In the genomic region with DNA sequence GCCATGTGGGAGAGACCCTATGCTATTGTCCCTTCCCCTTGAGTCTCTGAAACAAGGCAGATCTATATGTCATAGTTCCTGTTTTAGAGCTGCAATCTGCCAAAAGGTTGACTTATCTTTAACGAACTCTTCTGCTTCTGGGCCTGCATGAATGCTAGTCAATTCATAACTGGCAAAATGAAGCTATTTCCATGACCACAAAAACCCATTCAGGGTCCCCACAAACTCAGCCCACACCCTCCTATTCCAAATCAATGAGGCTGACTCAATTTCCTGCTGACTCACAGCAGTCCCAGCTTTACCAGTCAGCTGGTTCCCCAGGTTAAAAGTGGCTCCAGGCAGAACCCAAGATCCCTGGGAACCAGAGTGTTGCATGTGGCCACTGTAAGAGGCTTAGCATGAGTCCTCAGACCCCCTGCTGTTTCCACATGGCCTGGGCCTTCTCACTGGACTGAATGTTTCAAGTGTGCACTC, we compare ENCODE assay signal across 8 cellular contexts. TPM values are rescaled to one million over a fixed set of nuclear protein-coding genes. Genes with fewer than 3 reads are reported as not detected.
DNase-seq lines count a peak whose midpoint lies in the region; ATAC-seq and TF ChIP-seq lines count a peak whose summit lies in the region.

No MANE protein-coding gene starts in this region.

- H3K27ac Mint-ChIP-seq in activated naive CD4-positive, alpha-beta T cell treated with anti-CD3 and anti-CD28 coated beads for 36 hours, result no peak overlapping the region

- intact Hi-C loops in activated naive CD4-positive, alpha-beta T cell treated with anti-CD3 and anti-CD28 coated beads for 36 hours (cut with micrococcal nuclease), result no loop called here

- H3K27me3 ChIP-seq in GM06990 (replicated peaks; ENCODE audit: control insufficient read depth, insufficient read depth, low read length), result no peaks in the 10 kb centered on the region

- no peaks in the 10 kb centered on the region for H3K4me1 Mint-ChIP-seq in activated naive CD4-positive, alpha-beta T cell treated with anti-CD3 and anti-CD28 coated beads for 36 hours (ENCODE audit: low read depth)

- H3K4me3 Mint-ChIP-seq in activated naive CD4-positive, alpha-beta T cell treated with anti-CD3 and anti-CD28 coated beads for 36 hours, result no peak overlapping the region

- no peaks in the 10 kb centered on the region for H3K36me3 ChIP-seq in GM06990 (ENCODE audit: control insufficient read depth, insufficient read depth, low read length)

- H3K27me3 Mint-ChIP-seq in activated naive CD4-positive, alpha-beta T cell treated with anti-CD3 and anti-CD28 coated beads for 36 hours (ENCODE audit: low read depth), result no peaks in the 10 kb centered on the region

- peak; percentile 53 for ATAC-seq in GM21526 (IDR thresholded peaks at IDR 0.05; ENCODE audit: low FRiP score, unreplicated experiment)
- ATAC-seq in HG03571 (IDR thresholded peaks at IDR 0.05; ENCODE audit: unreplicated experiment), result peak; percentile 50

- DNase-seq in GM06990 (ENCODE audit: extremely low read depth, insufficient read length) (peak; percentile 49), cardiac fibroblast (ENCODE audit: low read depth in 2 of 2) (peak; percentile 46 to 74), NCI-H748 treated with DMSO at 0.1 percent for 48 hours (lab: John Stamatoyannopoulos, UW) (no peak), NCI-H774 (lab: John Stamatoyannopoulos, UW) (no peak)
- DNase-seq in activated naive CD4-positive, alpha-beta T cell (lab: John Stamatoyannopoulos, UW), result no peak
- no peak for DNase-seq in activated naive CD4-positive, alpha-beta T cell treated with anti-CD3 and anti-CD28 coated beads for 36 hours

- no peak overlapping the region for H3K4me3 ChIP-seq in GM06990 (replicated peaks; ENCODE audit: low read depth, low read length)
- no peak overlapping the region for H3K4me3 ChIP-seq in cardiac fibroblast (replicated peaks in 1 of 2; ENCODE audit: low read depth in 2 of 2, low read length in 2 of 2)

- CTCF ChIA-PET in activated naive CD4-positive, alpha-beta T cell treated with anti-CD3 and anti-CD28 coated beads for 36 hours (lab: Charles Lee), result no interaction called here

- H3K9me3 Mint-ChIP-seq in activated naive CD4-positive, alpha-beta T cell treated with anti-CD3 and anti-CD28 coated beads for 36 hours, result no peaks in the 10 kb centered on the region

- no peak for TF ChIP-seq CTCF in GM06990 (IDR thresholded peaks at IDR 0.05; ENCODE audit: insufficient read depth, low read length, poor library complexity, severe bottlenecking)
- TF ChIP-seq CTCF in cardiac fibroblast (IDR thresholded peaks at IDR 0.05; ENCODE audit: low read depth, low read length), result no peak

- no peaks in the 10 kb centered on the region for H3K36me3 Mint-ChIP-seq in activated naive CD4-positive, alpha-beta T cell treated with anti-CD3 and anti-CD28 coated beads for 36 hours (ENCODE audit: low read depth)

RNA-seq across cellular contexts. Expression of gene SOD3, which starts 25.2 kb away (rescaled TPM):
- not detected for total RNA-seq in activated naive CD4-positive, alpha-beta T cell treated with anti-CD3 and anti-CD28 coated beads for 36 hours

Comparison
In these comparisons a context has a peak if more than half of its experiments do, and no peak if none do; other contexts are left out.
1. DNase-seq: peak in GM06990 (single experiment) and cardiac fibroblast (2 of 2); none in NCI-H748 treated with DMSO at 0.1 percent for 48 hours (single experiment), activated naive CD4-positive, alpha-beta T cell (0 of 4), NCI-H774 (single experiment) and activated naive CD4-positive, alpha-beta T cell treated with anti-CD3 and anti-CD28 coated beads for 36 hours (single experiment).